ENCODE assay signal across 28 cellular contexts in genomic region chrX:47814853-47815252, GRCh38. TPM values are rescaled to one million over a fixed set of nuclear protein-coding genes. Genes with fewer than 3 reads are reported as not detected.
A peak's percentile ranks its signal among the peaks of the same experiment; 100 is the strongest.
DNase-seq lines count a peak whose midpoint lies in the region; ATAC-seq and TF ChIP-seq lines count a peak whose summit lies in the region.
"Had no signal": no experiment of that assay in that cellular context is flagged by ENCODE, and none has a peak within 500 bp of the region (broad histone marks: within the 10 kb centered on the region; RNA-seq: fewer than 3 reads in every experiment).

No MANE protein-coding gene starts in this region.

- H3K27me3 ChIP-seq in left ventricle myocardium inferior (ENCODE audit: low read depth) (no peaks in the 10 kb centered on the region), endodermal cell (ENCODE audit: control insufficient read depth, insufficient read depth, low read length, poor library complexity, severe bottlenecking) (no peaks in the 10 kb centered on the region), testis (no peaks in the 10 kb centered on the region), Karpas-422 (ENCODE audit: low read length) (0 out of 2 replicates have a peak, but pooled peaks cover 2% of the 10 kb centered on the region)
- H3K27me3 ChIP-seq: uterus had no signal

- H3K9ac ChIP-seq in endodermal cell (ENCODE audit: extremely low read depth, low read length, poor library complexity, severe bottlenecking) (no peak overlapping the region), Karpas-422 (ENCODE audit: low read length) (no peak overlapping the region)

- H2AFZ ChIP-seq in Karpas-422 (ENCODE audit: low read length): no peak overlapping the region

- H3K36me3 Mint-ChIP-seq in endodermal cell (ENCODE audit: low read depth): peaks cover 6% of the 10 kb centered on the region
- H3K36me3 Mint-ChIP-seq: activated naive CD4-positive, alpha-beta T cell treated with anti-CD3 and anti-CD28 coated beads, Interleukin-2, amount 50 U/mL, for 72 hours; brain; CD4-positive, alpha-beta memory T cell; memory B cell; natural killer cell had no signal

- no peaks in the 10 kb centered on the region for H3K9me2 ChIP-seq in Karpas-422 (replicated peaks; ENCODE audit: insufficient read depth, low read length)

- CTCF ChIA-PET in RWPE1 (lab: Yijun Ruan, JAX): no interaction called here

- H3K4me3 ChIP-seq in left ventricle myocardium inferior (no peak overlapping the region), endodermal cell (ENCODE audit: low read length) (no peak overlapping the region), testis (no peak overlapping the region), Karpas-422 (ENCODE audit: low read length) (no peak overlapping the region)
- H3K4me3 ChIP-seq: esophagus muscularis mucosa, skin epidermis, uterus had no signal

- H3K4me2 ChIP-seq in Karpas-422 (ENCODE audit: low read depth, low read length, poor library complexity, severe bottlenecking): no peak overlapping the region

- H3K79me2 ChIP-seq in Karpas-422 (ENCODE audit: low read length): no peaks in the 10 kb centered on the region

- no peak for ATAC-seq in Right ventricle myocardium inferior
- no peak for ATAC-seq in GM21723 (IDR thresholded peaks at IDR 0.05; ENCODE audit: unreplicated experiment)
- ATAC-seq: activated CD8-positive, alpha-beta T cell treated with anti-CD3 and anti-CD28 coated beads, Interleukin-2, amount 10 ng/mL, durations not matched to agents 7 days and 5 days; activated naive CD4-positive, alpha-beta T cell treated with anti-CD3 and anti-CD28 coated beads, Interleukin-2, amount 50 U/mL, for 72 hours; activated T-cell treated with anti-CD3 and anti-CD28 coated beads, Interleukin-2, amount 50 U/mL, for 72 hours; natural killer cell had no signal

- intact Hi-C loops in left ventricle myocardium inferior (cut with micrococcal nuclease): no loop called here
- intact Hi-C loops in Right ventricle myocardium inferior (cut with DNase I): no loop called here
- intact Hi-C loops in testis (cut with DNase I; ENCODE audit: low total_unique reads): no loop called here

- no peak overlapping the region for H3K4me3 Mint-ChIP-seq in endodermal cell
- H3K4me3 Mint-ChIP-seq: activated CD8-positive, alpha-beta T cell treated with anti-CD3 and anti-CD28 coated beads, Interleukin-2, amount 10 ng/mL, durations not matched to agents 7 days and 5 days; activated T-cell treated with anti-CD3 and anti-CD28 coated beads, Interleukin-2, amount 50 U/mL, for 72 hours; brain; CD4-positive, alpha-beta memory T cell; memory B cell; natural killer cell had no signal

- no peaks in the 10 kb centered on the region for H4K20me1 ChIP-seq in Karpas-422 (ENCODE audit: insufficient read depth, low read depth, low read length)

- H3K4me1 ChIP-seq in left ventricle myocardium inferior (no peaks in the 10 kb centered on the region), endodermal cell (ENCODE audit: control insufficient read depth, insufficient read depth, low read length) (peaks cover 4% of the 10 kb centered on the region), testis (no peaks in the 10 kb centered on the region), Karpas-422 (ENCODE audit: low read length) (no peaks in the 10 kb centered on the region)
- H3K4me1 ChIP-seq: esophagus muscularis mucosa, uterus had no signal

- H3K36me3 ChIP-seq in left ventricle myocardium inferior (no peaks in the 10 kb centered on the region), endodermal cell (ENCODE audit: control insufficient read depth, insufficient read depth, low read length) (no peaks in the 10 kb centered on the region), testis (ENCODE audit: low read depth, missing control alignments) (no peaks in the 10 kb centered on the region), Karpas-422 (ENCODE audit: insufficient read depth, low read length) (no peaks in the 10 kb centered on the region)
- H3K36me3 ChIP-seq: esophagus muscularis mucosa, uterus had no signal

- H3K27ac ChIP-seq in left ventricle myocardium inferior (replicated peaks) (no peak overlapping the region), RWPE1 (peak overlapping the region; percentile 71; the same call in 1 of the 2 replicates), endodermal cell (ENCODE audit: low read depth, low read length) (no peak overlapping the region), testis (no peak overlapping the region), Karpas-422 (ENCODE audit: low read length) (no peak overlapping the region)
- H3K27ac ChIP-seq: esophagus muscularis mucosa, HL-60, skin epidermis, uterus had no signal

- no peaks in the 10 kb centered on the region for H3K27me3 Mint-ChIP-seq in endodermal cell (ENCODE audit: insufficient read depth)
- H3K27me3 Mint-ChIP-seq: brain; CD4-positive, alpha-beta memory T cell had no signal

- DNase-seq in left ventricle myocardium inferior (no peak), Right ventricle myocardium inferior (ENCODE audit: missing footprints) (no peak), RWPE1 (ENCODE audit: low spot score) (no peak), endodermal cell (peak; percentile 60), testis (peak; percentile 19), Karpas-422 (no peak), HuH-7.5 (ENCODE audit: low spot score) (no peak)
- DNase-seq: activated CD4-positive, CD25-positive, alpha-beta regulatory T cell; activated CD8-positive, alpha-beta T cell treated with anti-CD3 and anti-CD28 coated beads, Interleukin-2, amount 10 ng/mL, durations not matched to agents 7 days and 5 days; activated T-cell treated with anti-CD3 and anti-CD28 coated beads, Interleukin-2, amount 50 U/mL, for 72 hours; CD4-positive, alpha-beta memory T cell; dermis blood vessel endothelial cell; DMS53; Kasumi-1; natural killer cell; NCI-H146; NK-92 treated with Interleukin-12 subunit alpha and Interleukin-12 subunit beta, amount 100 ng/mL, for 24 hours; posterior cingulate gyrus; RPMI8226; stimulated activated CD4-positive, alpha-beta T cell treated with anti-CD3 and anti-CD28 coated beads, Interleukin-4, amount 100 ng/mL, for 24 hours; uterus had no signal

- no peak for TF ChIP-seq POLR2A in testis (IDR thresholded peaks at IDR 0.05)

- WGBS in endodermal cell (ENCODE audit: insufficient coverage in 1 of 2, insufficient read length in 1 of 2), 2 experiments: no CpG with 5 or more reads among the region's 1 CpG
- WGBS in testis, 2 donors: 60 to 100% methylated on average over 1 of the region's 1 CpG

- H3K9me3 ChIP-seq in left ventricle myocardium inferior (replicated peaks) (no peaks in the 10 kb centered on the region), endodermal cell (ENCODE audit: control insufficient read depth, low read length) (peaks cover 25% of the 10 kb centered on the region), testis (no peaks in the 10 kb centered on the region), Karpas-422 (ENCODE audit: low read length) (no peaks in the 10 kb centered on the region)
- H3K9me3 ChIP-seq: esophagus muscularis mucosa, uterus had no signal

- peaks cover 6% of the 10 kb centered on the region for H3K4me1 Mint-ChIP-seq in endodermal cell
- H3K4me1 Mint-ChIP-seq: memory B cell, natural killer cell had no signal

- H3K9me3 Mint-ChIP-seq in endodermal cell: peaks cover 65% of the 10 kb centered on the region
- H3K9me3 Mint-ChIP-seq: natural killer cell had no signal

- POLR2A ChIA-PET in RWPE1 (lab: Yijun Ruan, JAX; ENCODE audit: low non-redundant PET): no interaction called here

- TF ChIP-seq CTCF in left ventricle myocardium inferior (IDR thresholded peaks at IDR 0.05; ENCODE audit: borderline replicate concordance): peak; percentile 35
- no peak for TF ChIP-seq CTCF in RWPE1 (conservative IDR thresholded peaks at IDR 0.05; ENCODE audit: low read depth)
- peak; percentile 53 for TF ChIP-seq CTCF in endodermal cell (conservative IDR thresholded peaks at IDR 0.05)
- no peak for TF ChIP-seq CTCF in testis (IDR thresholded peaks at IDR 0.05)

- H3K27ac Mint-ChIP-seq in endodermal cell: no peak overlapping the region
- H3K27ac Mint-ChIP-seq: activated CD8-positive, alpha-beta T cell treated with anti-CD3 and anti-CD28 coated beads, Interleukin-2, amount 10 ng/mL, durations not matched to agents 7 days and 5 days; activated T-cell treated with anti-CD3 and anti-CD28 coated beads, Interleukin-2, amount 50 U/mL, for 72 hours; brain; CD4-positive, alpha-beta memory T cell; memory B cell; natural killer cell had no signal

RNA-seq across cellular contexts. Expression of gene ZNF81, which starts 21.8 kb away (rescaled TPM):
- total RNA-seq in left ventricle myocardium inferior (5.8 TPM), Right ventricle myocardium inferior (5.0 TPM), endodermal cell (10 to 100 TPM in 1 of 2 donors, 1 to 10 TPM in 1; 9.8 to 12.6 TPM), testis (1 to 10 TPM; 4.7 to 6.2 TPM)
- polyA plus RNA-seq in endodermal cell (2013, experiment 1 of 2): 4.8 TPM
- polyA plus RNA-seq in endodermal cell (2013, experiment 2 of 2): 4.5 TPM
- polyA plus RNA-seq in testis (ENCODE audit: insufficient read depth, low read depth, low replicate concordance): 2.8 TPM
- total RNA-seq in Karpas-422 (2014; rRNA removed; shearing (Covaris generic); ENCODE audit: low replicate concordance): 6.1 and 12.3 TPM in 2 replicates

Comparison
In these comparisons a context has a peak if more than half of its experiments do, and no peak if none do; other contexts are left out.
1. DNase-seq: peak in endodermal cell (single experiment) and testis (single experiment); none in left ventricle myocardium inferior (single experiment), Right ventricle myocardium inferior (single experiment), RWPE1 (single experiment), Karpas-422 (single experiment) and HuH-7.5 (single experiment).
2. CTCF ChIP-seq: peak in left ventricle myocardium inferior (single experiment) and endodermal cell (single experiment); none in RWPE1 (single experiment) and testis (0 of 3).